4 cellular contexts compared by ENCODE assay signal in genomic region chrY:17849131-17849530, GRCh38. TPM values are rescaled to one million over a fixed set of nuclear protein-coding genes. Genes with fewer than 3 reads are reported as not detected.
"Had no signal": no experiment of that assay in that cellular context is flagged by ENCODE, and none has a peak within 500 bp of the region (broad histone marks: within the 10 kb centered on the region; RNA-seq: fewer than 3 reads in every experiment).

No MANE protein-coding gene starts in this region.

RNA-seq across cellular contexts. Expression of gene CDY2B, which starts 30.9 kb away (rescaled TPM):
- total RNA-seq: LHCN-M2, M059J, MCF 10A, NCI-H460 had no signal
